20 cellular contexts compared by ENCODE assay signal in the genomic region with DNA sequence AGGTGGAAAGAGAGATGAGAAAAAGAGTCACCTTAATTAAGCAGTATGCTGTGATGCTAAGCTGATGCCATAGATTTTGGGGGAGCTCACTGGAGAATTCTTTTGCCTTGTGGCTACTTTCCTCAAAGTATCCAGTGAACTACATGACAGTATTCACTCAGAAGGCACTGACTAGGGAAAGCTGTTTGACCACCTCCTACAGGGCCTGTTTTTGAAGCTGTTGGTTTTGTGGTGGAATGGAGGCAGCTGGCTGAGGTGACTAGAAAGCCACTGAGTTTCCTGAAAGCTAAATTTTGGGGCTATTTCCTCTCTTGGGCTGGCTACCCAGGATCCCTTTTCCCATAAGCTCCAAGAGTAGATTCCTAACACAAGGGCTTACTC.
A peak's percentile ranks its signal among the peaks of the same experiment; 100 is the strongest.
DNase-seq lines count a peak whose midpoint lies in the region; ATAC-seq and TF ChIP-seq lines count a peak whose summit lies in the region.
"Had no signal": no experiment of that assay in that cellular context is flagged by ENCODE, and none has a peak within 500 bp of the region (broad histone marks: within the 10 kb centered on the region; RNA-seq: fewer than 3 reads in every experiment).

No MANE protein-coding gene starts in this region.

- H3K4me2 ChIP-seq in BLaER1 treated with 17β-estradiol and CSF1 and Interleukin-3, amounts not matched to agents 10 nM and 100 nM = peak overlapping the region; percentile 39 to 69 (median 55)
- H3K4me2 ChIP-seq: hepatocyte had no signal

- intact Hi-C loops in psoas muscle (cut with DNase I) = loop anchor here in 1 of 2 donors (10.0 kb wide), 1 partner anchor 302 kb away; the partner anchor contains the start of gene MAMLD1

- peaks cover 23 to 27% (median 25%) of the 10 kb centered on the region in 10 experiments for H3K4me1 ChIP-seq in BLaER1 treated with 17β-estradiol and CSF1 and Interleukin-3, amounts not matched to agents 10 nM and 100 nM
- H3K4me1 ChIP-seq in psoas muscle = peaks cover 9% of the 10 kb centered on the region
- H3K4me1 ChIP-seq: testis, uterus had no signal

- TF ChIP-seq CTCF in brain microvascular endothelial cell (IDR thresholded peaks at IDR 0.05; ENCODE audit: low read depth, low read length, missing control alignments) (no peak), psoas muscle (IDR thresholded peaks at IDR 0.05) (no peak)

- no peaks in the 10 kb centered on the region for H3K27me3 ChIP-seq in BLaER1 treated with 17β-estradiol and CSF1 and Interleukin-3, amounts not matched to agents 10 nM and 100 nM
- H3K27me3 ChIP-seq in brain microvascular endothelial cell (replicated peaks) (no peaks in the 10 kb centered on the region), psoas muscle (ENCODE audit: insufficient read depth in 3 of 3, low read length in 2 of 3) (no peaks in the 10 kb centered on the region)
- H3K27me3 ChIP-seq: foreskin keratinocyte, hepatocyte, left lung, testis, uterus had no signal

- in situ Hi-C loops in brain microvascular endothelial cell (cut with HindIII; ENCODE audit: low pct_ligation_motif_present, low sequenced_read_pairs) = no loop called here

- peak; percentile 38 for DNase-seq in MV-4-11 (lab: John Stamatoyannopoulos, UW)
- DNase-seq in brain microvascular endothelial cell = no peak
- no peak for DNase-seq in psoas muscle
- no peak for DNase-seq in amniotic stem cell (lab: John Stamatoyannopoulos, UW)
- no peak for DNase-seq in NCI-H2029 treated with DMSO at 0.1 percent for 48 hours (lab: John Stamatoyannopoulos, UW)
- DNase-seq: activated CD4-positive, alpha-beta memory T cell treated with anti-CD3 and anti-CD28 coated beads, Interleukin-2, amount 10 ng/mL, durations not matched to agents 7 days and 5 days; CD4-positive, CD25-positive, alpha-beta regulatory T cell; left lung; naive thymus-derived CD8-positive, alpha-beta T cell; NCI-H2227 treated with DMSO at 0.1 percent for 48 hours; occipital lobe; stimulated activated CD4-positive, alpha-beta T cell treated with anti-CD3 and anti-CD28 coated beads, Interleukin-4, amount 100 ng/mL, for 4 hours; stimulated activated naive CD4-positive, alpha-beta T cell; testis; uterus had no signal

- H3K9me3 ChIP-seq in BLaER1 treated with 17β-estradiol and CSF1 and Interleukin-3, amounts not matched to agents 10 nM and 100 nM (replicated peaks in 1 of 11) = no peaks in the 10 kb centered on the region
- no peaks in the 10 kb centered on the region for H3K9me3 ChIP-seq in psoas muscle
- H3K9me3 ChIP-seq: left lung, testis, uterus had no signal

- ATAC-seq in psoas muscle (peak in 2 of 4 donors; percentile 21 to 42), HG02885 (IDR thresholded peaks at IDR 0.05; ENCODE audit: poor library complexity, unreplicated experiment) (no peak)
- ATAC-seq: naive thymus-derived CD8-positive, alpha-beta T cell had no signal

- H4K20me1 ChIP-seq in BLaER1 treated with 17β-estradiol and CSF1 and Interleukin-3, amounts not matched to agents 10 nM and 100 nM = no peaks in the 10 kb centered on the region

- no peaks in the 10 kb centered on the region for H3K36me3 ChIP-seq in BLaER1 treated with 17β-estradiol and CSF1 and Interleukin-3, amounts not matched to agents 10 nM and 100 nM
- no peaks in the 10 kb centered on the region for H3K36me3 ChIP-seq in brain microvascular endothelial cell (replicated peaks)
- no peaks in the 10 kb centered on the region for H3K36me3 ChIP-seq in psoas muscle (ENCODE audit: insufficient read depth in 1 of 2, low read depth in 1 of 2)
- H3K36me3 ChIP-seq: left lung, uterus had no signal

- H3K9ac ChIP-seq in BLaER1 treated with 17β-estradiol and CSF1 and Interleukin-3, amounts not matched to agents 10 nM and 100 nM = no peak overlapping the region

- H3K27ac ChIP-seq in BLaER1 treated with 17β-estradiol and CSF1 and Interleukin-3, amounts not matched to agents 10 nM and 100 nM = no peak overlapping the region
- peak overlapping the region; percentile 3 for H3K27ac ChIP-seq in brain microvascular endothelial cell
- peak overlapping the region; percentile 59 for H3K27ac ChIP-seq in psoas muscle
- H3K27ac ChIP-seq: epithelial cell of prostate, foreskin keratinocyte, hepatocyte, left lung, testis, uterus had no signal

- H3K4me3 ChIP-seq in BLaER1 treated with 17β-estradiol and CSF1 and Interleukin-3, amounts not matched to agents 10 nM and 100 nM = no peak overlapping the region
- H3K4me3 ChIP-seq in brain microvascular endothelial cell (ENCODE audit: low read depth, low read length) (no peak overlapping the region), psoas muscle (no peak overlapping the region)
- H3K4me3 ChIP-seq: hepatocyte, left lung, testis, uterus had no signal

Comparison
In these comparisons a context has a peak if more than half of its experiments do, and no peak if none do; other contexts are left out.
1. H3K27ac ChIP-seq: peak in brain microvascular endothelial cell (single experiment) and psoas muscle (single experiment); none in BLaER1 treated with 17β-estradiol and CSF1 and Interleukin-3, amounts not matched to agents 10 nM and 100 nM (0 of 11).